In the genomic region with DNA sequence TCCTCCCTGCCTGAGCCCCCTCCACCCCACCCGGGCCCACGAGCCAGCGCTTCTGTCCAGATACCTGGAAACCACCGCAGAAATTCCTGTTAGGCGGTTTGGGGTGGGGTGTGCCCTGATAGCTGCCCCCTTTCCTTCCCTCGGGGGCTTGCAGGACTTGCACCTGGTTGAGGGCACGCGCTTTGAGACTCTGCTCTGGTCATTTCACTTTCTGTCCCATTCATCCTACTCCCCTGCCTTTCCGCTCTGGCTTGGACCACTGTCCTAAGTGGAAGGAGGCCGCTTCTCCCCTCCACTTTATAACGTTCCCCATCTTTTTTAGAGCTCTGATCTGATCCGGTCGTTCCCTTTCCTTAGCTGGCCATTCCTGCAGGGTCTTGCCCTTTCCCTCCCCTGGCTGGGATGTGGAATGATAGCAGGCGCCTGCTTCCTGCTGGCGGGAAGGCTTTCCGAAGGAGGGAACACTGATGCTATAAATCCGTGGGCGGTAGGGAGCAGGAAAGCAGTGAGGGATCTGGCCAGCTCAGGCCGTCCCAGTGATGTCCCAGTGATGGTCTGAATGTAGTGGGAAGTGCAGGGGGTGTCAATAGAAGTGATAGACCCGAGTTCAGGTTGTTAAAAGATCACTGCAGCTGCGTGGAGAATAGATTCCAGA, we compare ENCODE assay signal across 9 cellular contexts. TPM values are rescaled to one million over a fixed set of nuclear protein-coding genes. Genes with fewer than 3 reads are reported as not detected.
A peak's percentile ranks its signal among the peaks of the same experiment; 100 is the strongest.
DNase-seq lines count a peak whose midpoint lies in the region; ATAC-seq and TF ChIP-seq lines count a peak whose summit lies in the region.
"Had no signal": no experiment of that assay in that cellular context is flagged by ENCODE, and none has a peak within 500 bp of the region (broad histone marks: within the 10 kb centered on the region; RNA-seq: fewer than 3 reads in every experiment).

No MANE protein-coding gene starts in this region.

- H3K4me1 Mint-ChIP-seq in activated T-cell treated with anti-CD3 and anti-CD28 coated beads, Interleukin-2, amount 50 U/mL, for 4 hours (ENCODE audit: low read depth): peaks cover 20% of the 10 kb centered on the region
- peaks cover 25% of the 10 kb centered on the region for H3K4me1 Mint-ChIP-seq in activated T-helper 17 cell treated with anti-CD3 and anti-CD28 coated beads, Interleukin-2, amount 50 U/mL, for 72 hours
- H3K4me1 Mint-ChIP-seq in immature natural killer cell: peaks cover 19 to 20% of the 10 kb centered on the region in 2 donors

- peak overlapping the region; percentile 87 for H3K27ac Mint-ChIP-seq in activated T-helper 17 cell treated with anti-CD3 and anti-CD28 coated beads, Interleukin-2, amount 50 U/mL, for 72 hours
- H3K27ac Mint-ChIP-seq in immature natural killer cell: peak overlapping the region in 3 of 6 donors; percentile 49 to 73 (median 58)

- no peaks in the 10 kb centered on the region for H3K27me3 ChIP-seq in tibial nerve
- H3K27me3 ChIP-seq: pancreas had no signal

- TF ChIP-seq EP300 in tibial nerve (IDR thresholded peaks at IDR 0.05): no peak

- no peak for ATAC-seq in activated T-cell treated with anti-CD3 and anti-CD28 coated beads, Interleukin-2, amount 50 U/mL, for 4 hours
- no peak for ATAC-seq in activated T-helper 17 cell treated with anti-CD3 and anti-CD28 coated beads, Interleukin-2, amount 50 U/mL, for 72 hours (replicated peaks)
- ATAC-seq in GM18519 (IDR thresholded peaks at IDR 0.05; ENCODE audit: low FRiP score, unreplicated experiment): no peak

- H3K36me3 ChIP-seq in tibial nerve: peaks cover 0 to 45% (median 0%) of the 10 kb centered on the region in 3 donors
- H3K36me3 ChIP-seq: pancreas had no signal

- peaks cover 0 to 35% (median 12%) of the 10 kb centered on the region in 4 donors for H3K4me1 ChIP-seq in tibial nerve

- H3K4me3 Mint-ChIP-seq in activated T-cell treated with anti-CD3 and anti-CD28 coated beads, Interleukin-2, amount 50 U/mL, for 4 hours: peak overlapping the region; percentile 86
- peak overlapping the region; percentile 80 for H3K4me3 Mint-ChIP-seq in activated T-helper 17 cell treated with anti-CD3 and anti-CD28 coated beads, Interleukin-2, amount 50 U/mL, for 72 hours
- H3K4me3 Mint-ChIP-seq in immature natural killer cell: peak overlapping the region; percentile 77 to 87 (median 84)

- DNase-seq in activated T-cell treated with anti-CD3 and anti-CD28 coated beads, Interleukin-2, amount 50 U/mL, for 4 hours: no peak
- DNase-seq in activated T-cell treated with anti-CD3 and anti-CD28 coated beads, Interleukin-2, amount 50 U/mL, for 48 hours: no peak
- no peak for DNase-seq in immature natural killer cell
- DNase-seq in tibial nerve (ENCODE audit: low spot score in 2 of 2): no peak
- no peak for DNase-seq in occipital lobe (lab: John Stamatoyannopoulos, UW)
- DNase-seq in central memory CD4-positive, alpha-beta T cell: no peak

- 20 to 22% methylated on average over 18 to 21 of the region's 21 CpGs for WGBS in tibial nerve, 2 donors

- peaks cover 25% of the 10 kb centered on the region for H3K36me3 Mint-ChIP-seq in activated T-cell treated with anti-CD3 and anti-CD28 coated beads, Interleukin-2, amount 50 U/mL, for 4 hours (ENCODE audit: insufficient read depth)
- H3K36me3 Mint-ChIP-seq in activated T-helper 17 cell treated with anti-CD3 and anti-CD28 coated beads, Interleukin-2, amount 50 U/mL, for 72 hours (ENCODE audit: low read depth): peaks cover 29% of the 10 kb centered on the region
- peaks cover 9 to 21% (median 19%) of the 10 kb centered on the region in 3 donors for H3K36me3 Mint-ChIP-seq in immature natural killer cell

- H3K4me3 ChIP-seq in tibial nerve: peak overlapping the region; percentile 22 to 93 (median 75)

- no peaks in the 10 kb centered on the region for H3K9me3 Mint-ChIP-seq in activated T-cell treated with anti-CD3 and anti-CD28 coated beads, Interleukin-2, amount 50 U/mL, for 4 hours
- H3K9me3 Mint-ChIP-seq in activated T-helper 17 cell treated with anti-CD3 and anti-CD28 coated beads, Interleukin-2, amount 50 U/mL, for 72 hours: no peaks in the 10 kb centered on the region
- peaks cover 0 to under 1% (median 0%) of the 10 kb centered on the region in 6 donors for H3K9me3 Mint-ChIP-seq in immature natural killer cell

- H3K27ac ChIP-seq in tibial nerve: no peak overlapping the region

- no peaks in the 10 kb centered on the region for H3K9me3 ChIP-seq in tibial nerve
- H3K9me3 ChIP-seq: pancreas had no signal

- TF ChIP-seq POLR2A in tibial nerve (IDR thresholded peaks at IDR 0.05): no peak

- no peaks in the 10 kb centered on the region for H3K27me3 Mint-ChIP-seq in activated T-cell treated with anti-CD3 and anti-CD28 coated beads, Interleukin-2, amount 50 U/mL, for 4 hours (ENCODE audit: low read depth)
- H3K27me3 Mint-ChIP-seq in activated T-helper 17 cell treated with anti-CD3 and anti-CD28 coated beads, Interleukin-2, amount 50 U/mL, for 72 hours: no peaks in the 10 kb centered on the region
- peaks cover 0 to 2% (median 0%) of the 10 kb centered on the region in 3 donors for H3K27me3 Mint-ChIP-seq in immature natural killer cell (ENCODE audit: low read depth in 3 of 3)

- TF ChIP-seq CTCF in tibial nerve (IDR thresholded peaks at IDR 0.05): no peak

RNA-seq across cellular contexts. Expression of gene PRKAR1B, which starts 0.9 kb away (rescaled TPM):
- 10 to 100 TPM; 38.8 to 58.6 (median 49.9) TPM for total RNA-seq in activated T-cell treated with anti-CD3 and anti-CD28 coated beads, Interleukin-2, amount 50 U/mL, for 4 hours
- 10 to 100 TPM; 26.2 to 56.0 TPM for total RNA-seq in activated T-helper 17 cell treated with anti-CD3 and anti-CD28 coated beads, Interleukin-2, amount 50 U/mL, for 72 hours
- polyA plus RNA-seq in immature natural killer cell: 1 to 10 TPM; 3.0 to 6.1 (median 3.9) TPM
- total RNA-seq in tibial nerve (10 to 100 TPM in 1 of 4 donors, 1 to 10 TPM in 3; 2.7 to 12.3 (median 4.8) TPM), occipital lobe (81.9 TPM)

RNA-seq across cellular contexts. Expression of gene DNAAF5, which starts 1.4 kb away (rescaled TPM):
- 10 to 100 TPM; 52.3 to 69.3 (median 52.3) TPM for total RNA-seq in activated T-cell treated with anti-CD3 and anti-CD28 coated beads, Interleukin-2, amount 50 U/mL, for 4 hours
- total RNA-seq in activated T-helper 17 cell treated with anti-CD3 and anti-CD28 coated beads, Interleukin-2, amount 50 U/mL, for 72 hours: 10 to 100 TPM; 15.1 to 39.9 TPM
- 1 to 10 TPM in 2 of 3 donors, under 1 TPM in 1; 0.45 to 1.4 (median 1.3) TPM for polyA plus RNA-seq in immature natural killer cell
- total RNA-seq in tibial nerve (10 to 100 TPM; 26.0 to 56.7 (median 41.6) TPM), occipital lobe (7.0 TPM)
